ENCODE assay signal across 16 cellular contexts in genomic region chr3:130948929-130949328, GRCh38. TPM values are rescaled to one million over a fixed set of nuclear protein-coding genes. Genes with fewer than 3 reads are reported as not detected.
DNase-seq lines count a peak whose midpoint lies in the region; ATAC-seq, FAIRE-seq and TF ChIP-seq lines count a peak whose summit lies in the region.
"Had no signal": no experiment of that assay in that cellular context is flagged by ENCODE, and none has a peak within 500 bp of the region (broad histone marks: within the 10 kb centered on the region; RNA-seq: fewer than 3 reads in every experiment).

No MANE protein-coding gene starts in this region.

- peak overlapping the region; percentile 7 for H3K4me3 ChIP-seq in CD8-positive, alpha-beta memory T cell (ENCODE audit: low read length)
- H3K4me3 ChIP-seq in esophagus squamous epithelium: no peak overlapping the region

- H3K27ac Mint-ChIP-seq in CD8-positive, alpha-beta memory T cell: peak overlapping the region in 3 of 8 donors; percentile 5 to 29 (median 29)
- no peak overlapping the region for H3K27ac Mint-ChIP-seq in activated T-helper 17 cell treated with anti-CD3 and anti-CD28 coated beads, Interleukin-2, amount 50 U/mL, for 72 hours
- no peak overlapping the region for H3K27ac Mint-ChIP-seq in activated CD4-positive, alpha-beta memory T cell treated with anti-CD3 and anti-CD28 coated beads, Interleukin-2, amount 10 ng/mL, durations not matched to agents 7 days and 5 days

- H3K27me3 Mint-ChIP-seq in CD8-positive, alpha-beta memory T cell: no peaks in the 10 kb centered on the region
- H3K27me3 Mint-ChIP-seq in activated T-helper 17 cell treated with anti-CD3 and anti-CD28 coated beads, Interleukin-2, amount 50 U/mL, for 72 hours: no peaks in the 10 kb centered on the region
- no peaks in the 10 kb centered on the region for H3K27me3 Mint-ChIP-seq in activated CD4-positive, alpha-beta memory T cell treated with anti-CD3 and anti-CD28 coated beads, Interleukin-2, amount 10 ng/mL, durations not matched to agents 7 days and 5 days

- ATAC-seq in GM21423 (IDR thresholded peaks at IDR 0.05; ENCODE audit: unreplicated experiment) (peak; percentile 54), HG03039 (IDR thresholded peaks at IDR 0.05; ENCODE audit: unreplicated experiment) (no peak)
- peak; percentile 32 for ATAC-seq in activated T-helper 17 cell treated with anti-CD3 and anti-CD28 coated beads, Interleukin-2, amount 50 U/mL, for 72 hours (replicated peaks)

- POLR2A ChIA-PET in CD8-positive, alpha-beta memory T cell (lab: Charles Lee): no interaction called here
- POLR2A ChIA-PET in activated CD4-positive, alpha-beta memory T cell treated with anti-CD3 and anti-CD28 coated beads, Interleukin-2, amount 10 ng/mL, durations not matched to agents 7 days and 5 days (lab: Charles Lee): interaction anchor here (1.1 to 1.5 kb wide), 2 partner anchors 54 to 55 kb away, joined by 4 to 7 read pairs; partner anchors contain the start of gene ATP2C1

- H3K27me3 ChIP-seq in CD8-positive, alpha-beta memory T cell (ENCODE audit: insufficient read depth, low read length, poor library complexity, severe bottlenecking): no peaks in the 10 kb centered on the region
- H3K27me3 ChIP-seq in esophagus squamous epithelium: no peaks in the 10 kb centered on the region
- H3K27me3 ChIP-seq: BE2C had no signal

- intact Hi-C loops in esophagus squamous epithelium (cut with DNase I): no loop called here

- H3K36me3 ChIP-seq in CD8-positive, alpha-beta memory T cell (ENCODE audit: insufficient read depth, low read length): peaks cover 22% of the 10 kb centered on the region
- H3K36me3 ChIP-seq in esophagus squamous epithelium: peaks cover 0 to 90% (median 9%) of the 10 kb centered on the region in 3 donors

- no peak for DNase-seq in CD8-positive, alpha-beta memory T cell
- no peak for DNase-seq in GM18507 (ENCODE audit: extremely low spot score, insufficient read length, low read depth)
- no peak for DNase-seq in esophagus squamous epithelium (lab: John Stamatoyannopoulos, UW)
- DNase-seq in activated CD4-positive, alpha-beta memory T cell treated with anti-CD3 and anti-CD28 coated beads, Interleukin-2, amount 10 ng/mL, durations not matched to agents 7 days and 5 days: no peak
- DNase-seq: BE2C, DMS 273 treated with DMSO at 0.1 percent for 48 hours, Karpas-422, MM.1S, NCI-H1105, NCI-H1694 treated with DMSO at 0.1 percent for 48 hours, NCI-H446, NCI-H748 treated with DMSO at 0.1 percent for 48 hours had no signal

- no peak overlapping the region for H3K27ac ChIP-seq in CD8-positive, alpha-beta memory T cell (ENCODE audit: low read depth, low read length)
- no peak overlapping the region for H3K27ac ChIP-seq in esophagus squamous epithelium

- peaks cover 0 to 9% (median 0%) of the 10 kb centered on the region in 5 donors for H3K9me3 Mint-ChIP-seq in CD8-positive, alpha-beta memory T cell
- no peaks in the 10 kb centered on the region for H3K9me3 Mint-ChIP-seq in activated T-helper 17 cell treated with anti-CD3 and anti-CD28 coated beads, Interleukin-2, amount 50 U/mL, for 72 hours
- peaks cover 3% of the 10 kb centered on the region for H3K9me3 Mint-ChIP-seq in activated CD4-positive, alpha-beta memory T cell treated with anti-CD3 and anti-CD28 coated beads, Interleukin-2, amount 10 ng/mL, durations not matched to agents 7 days and 5 days

- WGBS in esophagus squamous epithelium, 2 donors: 74 to 95% methylated on average over 3 of the region's 3 CpGs

- CTCF ChIA-PET in CD8-positive, alpha-beta memory T cell (lab: Charles Lee): no interaction called here
- CTCF ChIA-PET in activated CD4-positive, alpha-beta memory T cell treated with anti-CD3 and anti-CD28 coated beads, Interleukin-2, amount 10 ng/mL, durations not matched to agents 7 days and 5 days (lab: Charles Lee): no interaction called here

- H3K36me3 Mint-ChIP-seq in CD8-positive, alpha-beta memory T cell: peaks cover 33 to 78% (median 34%) of the 10 kb centered on the region in 3 donors
- peaks cover 92% of the 10 kb centered on the region for H3K36me3 Mint-ChIP-seq in activated T-helper 17 cell treated with anti-CD3 and anti-CD28 coated beads, Interleukin-2, amount 50 U/mL, for 72 hours (ENCODE audit: low read depth)
- peaks cover 57% of the 10 kb centered on the region for H3K36me3 Mint-ChIP-seq in activated CD4-positive, alpha-beta memory T cell treated with anti-CD3 and anti-CD28 coated beads, Interleukin-2, amount 10 ng/mL, durations not matched to agents 7 days and 5 days (ENCODE audit: low read depth)

- no peak overlapping the region for H3K4me3 Mint-ChIP-seq in CD8-positive, alpha-beta memory T cell
- no peak overlapping the region for H3K4me3 Mint-ChIP-seq in activated T-helper 17 cell treated with anti-CD3 and anti-CD28 coated beads, Interleukin-2, amount 50 U/mL, for 72 hours
- H3K4me3 Mint-ChIP-seq in activated CD4-positive, alpha-beta memory T cell treated with anti-CD3 and anti-CD28 coated beads, Interleukin-2, amount 10 ng/mL, durations not matched to agents 7 days and 5 days: no peak overlapping the region

- FAIRE-seq in GM18507 (lab: Jason Lieb, UNC): peak; percentile 82
- FAIRE-seq: H54 had no signal

- TF ChIP-seq CTCF in esophagus squamous epithelium (IDR thresholded peaks at IDR 0.05): no peak

- H3K4me1 Mint-ChIP-seq in CD8-positive, alpha-beta memory T cell: peaks cover 6 to 23% (median 19%) of the 10 kb centered on the region in 3 donors
- peaks cover 8% of the 10 kb centered on the region for H3K4me1 Mint-ChIP-seq in activated T-helper 17 cell treated with anti-CD3 and anti-CD28 coated beads, Interleukin-2, amount 50 U/mL, for 72 hours
- H3K4me1 Mint-ChIP-seq in activated CD4-positive, alpha-beta memory T cell treated with anti-CD3 and anti-CD28 coated beads, Interleukin-2, amount 10 ng/mL, durations not matched to agents 7 days and 5 days: peaks cover 16% of the 10 kb centered on the region

- TF ChIP-seq POLR2A in esophagus squamous epithelium (IDR thresholded peaks at IDR 0.05): no peak

- no peaks in the 10 kb centered on the region for H3K9me3 ChIP-seq in CD8-positive, alpha-beta memory T cell (ENCODE audit: low read length)
- no peaks in the 10 kb centered on the region for H3K9me3 ChIP-seq in esophagus squamous epithelium
- H3K9me3 ChIP-seq: BE2C had no signal

- H3K4me1 ChIP-seq in CD8-positive, alpha-beta memory T cell (ENCODE audit: insufficient read depth, low read length): no peaks in the 10 kb centered on the region
- no peaks in the 10 kb centered on the region for H3K4me1 ChIP-seq in esophagus squamous epithelium
- H3K4me1 ChIP-seq: BE2C had no signal

RNA-seq across cellular contexts. Expression of gene ATP2C1, which starts 55.0 kb away (rescaled TPM):
- total RNA-seq in CD8-positive, alpha-beta memory T cell: 10 to 100 TPM; 68.4 to 71.7 TPM
- 15.0 TPM for polyA plus RNA-seq in CD8-positive, alpha-beta memory T cell
- total RNA-seq in activated T-helper 17 cell treated with anti-CD3 and anti-CD28 coated beads, Interleukin-2, amount 50 U/mL, for 72 hours: 10 to 100 TPM; 63.3 to 64.8 TPM
- total RNA-seq in esophagus squamous epithelium: 10 to 100 TPM; 27.6 to 44.2 (median 37.7) TPM
- 10 to 100 TPM; 57.5 to 63.8 TPM for total RNA-seq in activated CD4-positive, alpha-beta memory T cell treated with anti-CD3 and anti-CD28 coated beads, Interleukin-2, amount 10 ng/mL, durations not matched to agents 7 days and 5 days
